15 cellular contexts compared by ENCODE assay signal in genomic region chr5:59128646-59129290, GRCh38.
DNase-seq lines count a peak whose midpoint lies in the region; ATAC-seq and TF ChIP-seq lines count a peak whose summit lies in the region.
"Had no signal": no experiment of that assay in that cellular context is flagged by ENCODE, and none has a peak within 500 bp of the region (broad histone marks: within the 10 kb centered on the region; RNA-seq: fewer than 3 reads in every experiment).

No MANE protein-coding gene starts in this region.

- H2AK5ac ChIP-seq in mesendoderm (ENCODE audit: low read length), result no peak overlapping the region

- no peak overlapping the region for H3K4ac ChIP-seq in mesendoderm (ENCODE audit: low read depth, low read length)

- no peak for DNase-seq in left ventricle myocardium inferior
- no peak for DNase-seq in right cardiac atrium
- DNase-seq in adipocyte (ENCODE audit: low read depth), result peak; percentile 12
- no peak for DNase-seq in mesendoderm
- DNase-seq in UCSD-AML1 (lab: John Stamatoyannopoulos, UW; ENCODE audit: unreplicated experiment), result no peak
- DNase-seq in SKM-1 treated with dmso at 0.1 percent for 144 hours (lab: John Stamatoyannopoulos, UW; ENCODE audit: unreplicated experiment), result no peak
- DNase-seq in caudate nucleus (lab: John Stamatoyannopoulos, UW), result no peak
- DNase-seq: adrenal gland; cortex of kidney; Kasumi-1; NCI-H1417 treated with DMSO at 0.1 percent for 48 hours; NCI-H226; stimulated activated naive B cell treated with anti-CD40 and anti-IgM and Interleukin-4, amounts not matched to agents 10 μg/mL and 1 μg/mL and 100 μg/mL, for 72 hours had no signal

- H3K27me3 ChIP-seq in left ventricle myocardium inferior (ENCODE audit: low read depth) (no peaks in the 10 kb centered on the region), right cardiac atrium (ENCODE audit: control insufficient read depth, insufficient read depth) (no peaks in the 10 kb centered on the region), adipocyte (replicated peaks; ENCODE audit: control insufficient read depth, insufficient read depth, low read length) (no peaks in the 10 kb centered on the region), mesendoderm (ENCODE audit: insufficient read depth, low read length, poor library complexity) (no peaks in the 10 kb centered on the region)
- H3K27me3 ChIP-seq: adrenal gland had no signal

- no peak for TF ChIP-seq CTCF in left ventricle myocardium inferior (IDR thresholded peaks at IDR 0.05; ENCODE audit: borderline replicate concordance)

- no peak overlapping the region for H3K18ac ChIP-seq in mesendoderm (ENCODE audit: low read length)

- H4K8ac ChIP-seq in mesendoderm (ENCODE audit: low read depth, low read length), result no peak overlapping the region

- no peak overlapping the region for H3K56ac ChIP-seq in mesendoderm (ENCODE audit: low read length)

- ATAC-seq in right cardiac atrium, result no peak

- no peaks in the 10 kb centered on the region for H3K9me3 ChIP-seq in left ventricle myocardium inferior (replicated peaks)
- H3K9me3 ChIP-seq in right cardiac atrium (ENCODE audit: control insufficient read depth, low read length), result no peaks in the 10 kb centered on the region
- no peaks in the 10 kb centered on the region for H3K9me3 ChIP-seq in adipocyte (ENCODE audit: control insufficient read depth, low read length)
- H3K9me3 ChIP-seq: adrenal gland had no signal

- H3K4me1 ChIP-seq in left ventricle myocardium inferior (peaks cover 57% of the 10 kb centered on the region), right cardiac atrium (ENCODE audit: control insufficient read depth, insufficient read depth, low read length) (peaks cover 11% of the 10 kb centered on the region), adipocyte (ENCODE audit: control insufficient read depth, insufficient read depth, low read length) (peaks cover 20% of the 10 kb centered on the region), mesendoderm (ENCODE audit: control insufficient read depth, low read depth, low read length) (peaks cover 11% of the 10 kb centered on the region), urinary bladder (ENCODE audit: insufficient read depth) (no peaks in the 10 kb centered on the region)

- no peak overlapping the region for H3K23ac ChIP-seq in mesendoderm (ENCODE audit: low read length)

- no peaks in the 10 kb centered on the region for H3K79me2 ChIP-seq in mesendoderm (ENCODE audit: control insufficient read depth, insufficient read depth, low read length)

- no peaks in the 10 kb centered on the region for H3K36me3 ChIP-seq in left ventricle myocardium inferior
- no peaks in the 10 kb centered on the region for H3K36me3 ChIP-seq in adipocyte (ENCODE audit: control insufficient read depth, insufficient read depth, low read length, severe bottlenecking)
- no peaks in the 10 kb centered on the region for H3K36me3 ChIP-seq in mesendoderm (ENCODE audit: control insufficient read depth, insufficient read depth, low read length)
- H3K36me3 ChIP-seq in urinary bladder (ENCODE audit: insufficient read depth), result no peaks in the 10 kb centered on the region
- H3K36me3 ChIP-seq: adrenal gland had no signal

- H2BK15ac ChIP-seq in mesendoderm (replicated peaks; ENCODE audit: low read depth), result peak overlapping the region; percentile 92

- intact Hi-C loops in left ventricle myocardium inferior (cut with micrococcal nuclease), result loop anchor here (5.0 kb wide), 1 partner anchor 91 kb away; no protein-coding TSS in a partner anchor
- intact Hi-C loops in right cardiac atrium (cut with DNase I), result loop anchor here in 2 of 4 donors (5.0 kb wide), 2 partner anchors 39 to 91 kb away; no protein-coding TSS in a partner anchor

- 79% methylated on average over 1 of the region's 1 CpG for WGBS in right cardiac atrium
- WGBS in mesendoderm (ENCODE audit: extremely low coverage, insufficient coverage, low lambda C conversion rate), result no CpG with 5 or more reads among the region's 1 CpG
- 90% methylated on average over 1 of the region's 1 CpG for WGBS in urinary bladder

- H3K27ac ChIP-seq in left ventricle myocardium inferior (replicated peaks), result peak overlapping the region; percentile 87
- H3K27ac ChIP-seq in right cardiac atrium (ENCODE audit: low read length), result no peak overlapping the region
- no peak overlapping the region for H3K27ac ChIP-seq in mesendoderm (ENCODE audit: low read depth, low read length)
- H3K27ac ChIP-seq in urinary bladder (ENCODE audit: low read depth), result peak overlapping the region; percentile 23
- H3K27ac ChIP-seq in caudate nucleus (ENCODE audit: low read depth, low read length), result no peak overlapping the region

- H3K9ac ChIP-seq in adipocyte (ENCODE audit: low read length), result no peak overlapping the region
- H3K9ac ChIP-seq in mesendoderm (ENCODE audit: low read length), result no peak overlapping the region

- H3K4me2 ChIP-seq in mesendoderm (ENCODE audit: low read length), result no peak overlapping the region

- H3K4me3 ChIP-seq in left ventricle myocardium inferior (no peak overlapping the region), right cardiac atrium (ENCODE audit: low read length) (no peak overlapping the region), adipocyte (ENCODE audit: low read length) (no peak overlapping the region), mesendoderm (ENCODE audit: low read length) (no peak overlapping the region), urinary bladder (ENCODE audit: low read depth, low read length) (no peak overlapping the region)
- H3K4me3 ChIP-seq: GM12878 had no signal

- H2BK120ac ChIP-seq in mesendoderm (ENCODE audit: low read depth, low read length), result no peak overlapping the region

- H4K5ac ChIP-seq in mesendoderm (ENCODE audit: low read length), result no peak overlapping the region

- H2BK5ac ChIP-seq in mesendoderm (ENCODE audit: low read length), result no peak overlapping the region

- H3K79me1 ChIP-seq in mesendoderm (ENCODE audit: low read length), result no peaks in the 10 kb centered on the region

Comparison
In these comparisons a context has a peak if more than half of its experiments do, and no peak if none do; other contexts are left out.
1. H3K27ac ChIP-seq: peak in left ventricle myocardium inferior (single experiment) and urinary bladder (single experiment); none in right cardiac atrium (single experiment), mesendoderm (single experiment) and caudate nucleus (single experiment).